Comparison of ENCODE assay signal across 25 cellular contexts in the genomic region with DNA sequence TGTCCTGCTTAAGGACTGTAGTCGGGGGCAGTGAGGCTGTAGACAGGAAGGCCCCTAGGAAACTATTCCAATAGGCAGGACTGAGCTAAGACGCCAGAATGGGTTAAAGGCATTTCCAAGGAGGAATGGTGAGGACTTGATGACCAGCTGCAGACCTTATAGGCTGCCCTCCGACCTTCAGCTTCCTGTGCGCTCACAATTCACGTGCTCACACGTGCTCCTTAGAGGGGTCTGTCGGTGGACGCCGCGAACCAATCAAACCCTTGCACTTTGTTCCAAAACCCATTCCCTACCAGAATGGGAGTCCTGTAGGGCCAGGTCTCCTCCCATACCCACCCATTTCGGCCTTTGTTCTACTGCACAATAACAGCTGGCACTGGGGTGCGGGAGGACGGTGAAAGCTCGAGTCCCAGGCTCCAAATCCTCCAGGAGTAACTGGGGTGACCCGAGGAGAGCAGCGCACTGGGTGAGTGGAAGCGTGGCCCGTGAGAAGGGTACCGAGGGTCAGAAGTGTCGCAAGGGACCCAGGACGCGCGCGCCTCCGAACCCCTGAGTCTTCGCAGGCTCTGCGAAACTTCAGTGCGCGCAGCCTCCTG. TPM values are rescaled to one million over a fixed set of nuclear protein-coding genes. Genes with fewer than 3 reads are reported as not detected.
A peak's percentile ranks its signal among the peaks of the same experiment; 100 is the strongest.
DNase-seq lines count a peak whose midpoint lies in the region; ATAC-seq and TF ChIP-seq lines count a peak whose summit lies in the region.
"Had no signal": no experiment of that assay in that cellular context is flagged by ENCODE, and none has a peak within 500 bp of the region (broad histone marks: within the 10 kb centered on the region; RNA-seq: fewer than 3 reads in every experiment).

No MANE protein-coding gene starts in this region.

- H3K79me2 ChIP-seq in osteoblast (ENCODE audit: insufficient read depth, low read length): no peaks in the 10 kb centered on the region

- ATAC-seq in stimulated activated naive CD8-positive, alpha-beta T cell treated with anti-CD3 and anti-CD28 coated beads, Interleukin-15, amount 100 ng/mL, for 72 hours: no peak
- ATAC-seq in stimulated activated naive CD8-positive, alpha-beta T cell treated with anti-CD3 and anti-CD28 coated beads, Interleukin-15, Interleukin-2, amounts not matched to agents 100 U/mL and 50 U/mL, for 24 hours: no peak
- ATAC-seq in activated CD8-positive, alpha-beta T cell treated with anti-CD3 and anti-CD28 coated beads for 36 hours: no peak
- ATAC-seq: T-cell had no signal

- POLR2A ChIA-PET in activated CD8-positive, alpha-beta T cell treated with anti-CD3 and anti-CD28 coated beads for 36 hours (lab: Charles Lee): no interaction called here

- H3K27ac Mint-ChIP-seq in stimulated activated naive CD8-positive, alpha-beta T cell treated with anti-CD3 and anti-CD28 coated beads, Interleukin-15, amount 100 ng/mL, for 72 hours: no peak overlapping the region
- no peak overlapping the region for H3K27ac Mint-ChIP-seq in activated CD8-positive, alpha-beta T cell treated with anti-CD3 and anti-CD28 coated beads for 36 hours
- H3K27ac Mint-ChIP-seq: stimulated activated effector memory CD8-positive, alpha-beta T cell treated with anti-CD3 and anti-CD28 coated beads, Interleukin-12 subunit alpha, Interleukin-12 subunit beta, amount 100 ng/mL, for 72 hours had no signal

- intact Hi-C loops in esophagus muscularis mucosa (cut with DNase I): loop anchor here (5.0 to 10.0 kb wide), 2 partner anchors 560 to 912 kb away; no protein-coding TSS in a partner anchor
- intact Hi-C loops in activated CD8-positive, alpha-beta T cell treated with anti-CD3 and anti-CD28 coated beads for 36 hours (cut with micrococcal nuclease): loop anchor here (10.0 kb wide), 3 partner anchors 390 to 910 kb away; no protein-coding TSS in a partner anchor

- DNase-seq in stimulated activated naive CD8-positive, alpha-beta T cell treated with anti-CD3 and anti-CD28 coated beads, Interleukin-15, amount 100 ng/mL, for 72 hours: no peak
- no peak for DNase-seq in stimulated activated naive CD8-positive, alpha-beta T cell treated with anti-CD3 and anti-CD28 coated beads, Interleukin-15, Interleukin-2, amounts not matched to agents 100 U/mL and 50 U/mL, for 24 hours
- no peak for DNase-seq in esophagus muscularis mucosa (ENCODE audit: extremely low spot score)
- peak; percentile 83 for DNase-seq in osteoblast (ENCODE audit: insufficient read length, low spot score, missing footprints)
- DNase-seq in activated CD8-positive, alpha-beta T cell treated with anti-CD3 and anti-CD28 coated beads for 36 hours: no peak
- no peak for DNase-seq in T-helper 1 cell
- DNase-seq in SHP77 treated with DMSO at 0.1 percent for 48 hours (lab: John Stamatoyannopoulos, UW): no peak
- DNase-seq in NCI-H345 treated with DMSO at 0.1 percent for 48 hours (lab: John Stamatoyannopoulos, UW; ENCODE audit: unreplicated experiment): no peak
- DNase-seq: activated CD4-positive, CD25-positive, alpha-beta regulatory T cell; activated naive CD4-positive, alpha-beta T cell; Calu3; effector memory CD4-positive, alpha-beta T cell; foreskin melanocyte; GF-D8; islet precursor cell; mesenchymal stem cell; NCI-H2107; NCI-H69; T-cell had no signal

- H3K27ac ChIP-seq in esophagus muscularis mucosa (replicated peaks in 1 of 4): no peak overlapping the region
- H3K27ac ChIP-seq in osteoblast (ENCODE audit: low read depth, low read length): no peak overlapping the region
- H3K27ac ChIP-seq: vagina had no signal

- no peaks in the 10 kb centered on the region for H3K9me3 Mint-ChIP-seq in stimulated activated naive CD8-positive, alpha-beta T cell treated with anti-CD3 and anti-CD28 coated beads, Interleukin-15, amount 100 ng/mL, for 72 hours
- H3K9me3 Mint-ChIP-seq in activated CD8-positive, alpha-beta T cell treated with anti-CD3 and anti-CD28 coated beads for 36 hours: no peaks in the 10 kb centered on the region
- H3K9me3 Mint-ChIP-seq: stimulated activated effector memory CD8-positive, alpha-beta T cell treated with anti-CD3 and anti-CD28 coated beads, Interleukin-12 subunit alpha, Interleukin-12 subunit beta, amount 100 ng/mL, for 72 hours; T-cell had no signal

- peak overlapping the region; percentile 64 for H3K4me2 ChIP-seq in osteoblast (ENCODE audit: insufficient read depth, low read length)
- H3K4me2 ChIP-seq: smooth muscle cell had no signal

- peaks cover 0 to 96% (median 47%) of the 10 kb centered on the region in 4 donors for H3K27me3 ChIP-seq in esophagus muscularis mucosa
- peaks cover 64% of the 10 kb centered on the region for H3K27me3 ChIP-seq in osteoblast (ENCODE audit: insufficient read depth, low read length)

- H3K4me3 Mint-ChIP-seq in stimulated activated naive CD8-positive, alpha-beta T cell treated with anti-CD3 and anti-CD28 coated beads, Interleukin-15, amount 100 ng/mL, for 72 hours: peak overlapping the region; percentile 66 to 74
- H3K4me3 Mint-ChIP-seq in activated CD8-positive, alpha-beta T cell treated with anti-CD3 and anti-CD28 coated beads for 36 hours: no peak overlapping the region

- H3K4me3 ChIP-seq in esophagus muscularis mucosa (peak overlapping the region in 3 of 4 donors; percentile 29 to 43 (median 31)), osteoblast (ENCODE audit: insufficient read depth, low read length) (peak overlapping the region; percentile 53)
- H3K4me3 ChIP-seq: smooth muscle cell had no signal

- 10% methylated on average over 17 of the region's 29 CpGs for WGBS in esophagus muscularis mucosa

- TF ChIP-seq CTCF in esophagus muscularis mucosa (IDR thresholded peaks at IDR 0.05) (no peak), osteoblast (IDR thresholded peaks at IDR 0.05; ENCODE audit: extremely low read depth, low read depth, low read length) (no peak)
- no peak for TF ChIP-seq CTCF in activated CD8-positive, alpha-beta T cell treated with anti-CD3 and anti-CD28 coated beads for 36 hours (IDR thresholded peaks at IDR 0.05)

- H3K27me3 Mint-ChIP-seq in stimulated activated naive CD8-positive, alpha-beta T cell treated with anti-CD3 and anti-CD28 coated beads, Interleukin-15, amount 100 ng/mL, for 72 hours: peaks cover 100% of the 10 kb centered on the region
- H3K27me3 Mint-ChIP-seq in activated CD8-positive, alpha-beta T cell treated with anti-CD3 and anti-CD28 coated beads for 36 hours: peaks cover 56% of the 10 kb centered on the region

- no peaks in the 10 kb centered on the region for H3K9me3 ChIP-seq in esophagus muscularis mucosa
- no peaks in the 10 kb centered on the region for H3K9me3 ChIP-seq in osteoblast (ENCODE audit: low read depth, low read length)
- H3K9me3 ChIP-seq: vagina had no signal

- H2AFZ ChIP-seq in osteoblast (ENCODE audit: low read length): no peak overlapping the region

- H3K4me1 ChIP-seq in esophagus muscularis mucosa (peaks cover 32 to 52% (median 44%) of the 10 kb centered on the region in 4 donors), osteoblast (ENCODE audit: insufficient read depth, low read length) (peaks cover 14% of the 10 kb centered on the region)

- no peaks in the 10 kb centered on the region for H4K20me1 ChIP-seq in osteoblast (ENCODE audit: insufficient read depth, low read length)

- no peaks in the 10 kb centered on the region for H3K36me3 Mint-ChIP-seq in activated CD8-positive, alpha-beta T cell treated with anti-CD3 and anti-CD28 coated beads for 36 hours (ENCODE audit: low read depth)
- H3K36me3 Mint-ChIP-seq: stimulated activated effector memory CD8-positive, alpha-beta T cell treated with anti-CD3 and anti-CD28 coated beads, Interleukin-12 subunit alpha, Interleukin-12 subunit beta, amount 100 ng/mL, for 72 hours; T-cell had no signal

- TF ChIP-seq EP300 in esophagus muscularis mucosa (IDR thresholded peaks at IDR 0.05): no peak

- CTCF ChIA-PET in activated CD8-positive, alpha-beta T cell treated with anti-CD3 and anti-CD28 coated beads for 36 hours (lab: Charles Lee): interaction anchor here (0.7 to 8.3 kb wide), 21 partner anchors 11 to 611 kb away, joined by 3 to 100 read pairs (median 4); no protein-coding TSS in a partner anchor

- no peak for TF ChIP-seq POLR2A in esophagus muscularis mucosa (IDR thresholded peaks at IDR 0.05; ENCODE audit: low read depth)

- peaks cover 41% of the 10 kb centered on the region for H3K4me1 Mint-ChIP-seq in stimulated activated naive CD8-positive, alpha-beta T cell treated with anti-CD3 and anti-CD28 coated beads, Interleukin-15, amount 100 ng/mL, for 72 hours
- peaks cover 17% of the 10 kb centered on the region for H3K4me1 Mint-ChIP-seq in activated CD8-positive, alpha-beta T cell treated with anti-CD3 and anti-CD28 coated beads for 36 hours (ENCODE audit: low read depth)

- H3K36me3 ChIP-seq in esophagus muscularis mucosa (no peaks in the 10 kb centered on the region), osteoblast (ENCODE audit: insufficient read depth, low read length) (no peaks in the 10 kb centered on the region)
- H3K36me3 ChIP-seq: vagina had no signal

RNA-seq across cellular contexts. Expression of a gene that starts 12.9 kb away (rescaled TPM):
- total RNA-seq in esophagus muscularis mucosa (under 1 TPM; 0.11 to 0.42 (median 0.18) TPM), osteoblast (not detected in 2 replicates)
- total RNA-seq in activated CD8-positive, alpha-beta T cell treated with anti-CD3 and anti-CD28 coated beads for 36 hours: not detected
- total RNA-seq: bronchial epithelial cell, Calu3, omental fat pad, RPMI7951, smooth muscle cell, vagina had no signal

RNA-seq across cellular contexts. Expression of a gene that starts 54.8 kb away (rescaled TPM):
- total RNA-seq in esophagus muscularis mucosa: 1 to 10 TPM in 3 of 4 donors, under 1 TPM in 1; under 0.01 to 1.9 (median 1.5) TPM
- 14.8 and 15.9 TPM in 2 replicates for total RNA-seq in osteoblast
- not detected for total RNA-seq in activated CD8-positive, alpha-beta T cell treated with anti-CD3 and anti-CD28 coated beads for 36 hours
- total RNA-seq: Calu3, T-cell had no signal
